Comparison of ENCODE assay signal across 1 cellular context in genomic region chr2:3523551-3524041, GRCh38.
TF ChIP-seq lines count a peak whose summit lies in the region.

No MANE protein-coding gene starts in this region.

TF ChIP-seq in K562, 482 proteins besides CTCF, POLR2A, EP300 and RAD21 (continues in another document):
- peak in 1 of 2 experiments; percentile 22; a peak in 1 of 4 replicates for TF ChIP-seq KDM1A (IDR thresholded peaks at IDR 0.05)
- peak; percentile 79 for TF ChIP-seq NFE2 (IDR thresholded peaks at IDR 0.05; ENCODE audit: low read depth)
- TF ChIP-seq MEIS2 (IDR thresholded peaks at IDR 0.05; ENCODE audit: partially characterized antibody) = peak; percentile 26
- 0 out of 2 replicates have a peak, but pooled peaks have one; percentile 35 for TF ChIP-seq KAT7 (CRISPR knock-in tag; IDR thresholded peaks at IDR 0.05; ENCODE audit: borderline replicate concordance)
- TF ChIP-seq NONO (IDR thresholded peaks at IDR 0.05; ENCODE audit: low read depth in 2 of 2, low read length in 1 of 2) = no peak
- TF ChIP-seq, protein P1, sequence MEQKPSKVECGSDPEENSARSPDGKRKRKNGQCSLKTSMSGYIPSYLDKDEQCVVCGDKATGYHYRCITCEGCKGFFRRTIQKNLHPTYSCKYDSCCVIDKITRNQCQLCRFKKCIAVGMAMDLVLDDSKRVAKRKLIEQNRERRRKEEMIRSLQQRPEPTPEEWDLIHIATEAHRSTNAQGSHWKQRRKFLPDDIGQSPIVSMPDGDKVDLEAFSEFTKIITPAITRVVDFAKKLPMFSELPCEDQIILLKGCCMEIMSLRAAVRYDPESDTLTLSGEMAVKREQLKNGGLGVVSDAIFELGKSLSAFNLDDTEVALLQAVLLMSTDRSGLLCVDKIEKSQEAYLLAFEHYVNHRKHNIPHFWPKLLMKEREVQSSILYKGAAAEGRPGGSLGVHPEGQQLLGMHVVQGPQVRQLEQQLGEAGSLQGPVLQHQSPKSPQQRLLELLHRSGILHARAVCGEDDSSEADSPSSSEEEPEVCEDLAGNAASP (IDR thresholded peaks at IDR 0.05) = no peak
- peak; percentile 66 for TF ChIP-seq MAFG (tag; conservative IDR thresholded peaks at IDR 0.05)
- no peak for TF ChIP-seq EWSR1 (IDR thresholded peaks at IDR 0.05; ENCODE audit: borderline replicate concordance, low read depth, partially characterized antibody)
- TF ChIP-seq ZNF184 (CRISPR knock-in tag; IDR thresholded peaks at IDR 0.05) = no peak
- no peak for TF ChIP-seq GTF2F1 (IDR thresholded peaks at IDR 0.05; ENCODE audit: low read depth, low read length)
- TF ChIP-seq, protein P2, sequence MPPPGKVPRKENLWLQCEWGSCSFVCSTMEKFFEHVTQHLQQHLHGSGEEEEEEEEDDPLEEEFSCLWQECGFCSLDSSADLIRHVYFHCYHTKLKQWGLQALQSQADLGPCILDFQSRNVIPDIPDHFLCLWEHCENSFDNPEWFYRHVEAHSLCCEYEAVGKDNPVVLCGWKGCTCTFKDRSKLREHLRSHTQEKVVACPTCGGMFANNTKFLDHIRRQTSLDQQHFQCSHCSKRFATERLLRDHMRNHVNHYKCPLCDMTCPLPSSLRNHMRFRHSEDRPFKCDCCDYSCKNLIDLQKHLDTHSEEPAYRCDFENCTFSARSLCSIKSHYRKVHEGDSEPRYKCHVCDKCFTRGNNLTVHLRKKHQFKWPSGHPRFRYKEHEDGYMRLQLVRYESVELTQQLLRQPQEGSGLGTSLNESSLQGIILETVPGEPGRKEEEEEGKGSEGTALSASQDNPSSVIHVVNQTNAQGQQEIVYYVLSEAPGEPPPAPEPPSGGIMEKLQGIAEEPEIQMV (tag; conservative IDR thresholded peaks at IDR 0.05; ENCODE audit: low read depth) = no peak
- no peak for TF ChIP-seq CEBPG (CRISPR knock-in tag; IDR thresholded peaks at IDR 0.05)
- TF ChIP-seq CEBPG (tag; conservative IDR thresholded peaks at IDR 0.05 in 1 of 2, IDR thresholded peaks at IDR 0.05 in 1 of 2) = no peak
- no peak for TF ChIP-seq NCOA4 (IDR thresholded peaks at IDR 0.05; ENCODE audit: partially characterized antibody)
- no peak for TF ChIP-seq TEAD4 (IDR thresholded peaks at IDR 0.05; ENCODE audit: low read length)
- TF ChIP-seq TEAD4 (CRISPR knock-in tag; IDR thresholded peaks at IDR 0.05; ENCODE audit: borderline replicate concordance) = no peak
- TF ChIP-seq HMG20A (CRISPR knock-in tag; conservative IDR thresholded peaks at IDR 0.05) = no peak
- peak; percentile 66; the same call in 1 of the 2 replicates for TF ChIP-seq FOXJ2 (tag; IDR thresholded peaks at IDR 0.05)
- TF ChIP-seq HMG20B (CRISPR knock-in tag; IDR thresholded peaks at IDR 0.05) = no peak
- TF ChIP-seq HMGN3 (IDR thresholded peaks at IDR 0.05; ENCODE audit: borderline replicate concordance, extremely low read depth, insufficient read length, low read depth, low read length) = no peak
- 0 out of 4 replicates have a peak, but pooled peaks of 1 of the 2 experiments have one; percentile 52 for TF ChIP-seq RCOR1 (IDR thresholded peaks at IDR 0.05; ENCODE audit: borderline replicate concordance in 1 of 2, low read depth in 2 of 2, low read length in 2 of 2)
- TF ChIP-seq, protein P3, sequence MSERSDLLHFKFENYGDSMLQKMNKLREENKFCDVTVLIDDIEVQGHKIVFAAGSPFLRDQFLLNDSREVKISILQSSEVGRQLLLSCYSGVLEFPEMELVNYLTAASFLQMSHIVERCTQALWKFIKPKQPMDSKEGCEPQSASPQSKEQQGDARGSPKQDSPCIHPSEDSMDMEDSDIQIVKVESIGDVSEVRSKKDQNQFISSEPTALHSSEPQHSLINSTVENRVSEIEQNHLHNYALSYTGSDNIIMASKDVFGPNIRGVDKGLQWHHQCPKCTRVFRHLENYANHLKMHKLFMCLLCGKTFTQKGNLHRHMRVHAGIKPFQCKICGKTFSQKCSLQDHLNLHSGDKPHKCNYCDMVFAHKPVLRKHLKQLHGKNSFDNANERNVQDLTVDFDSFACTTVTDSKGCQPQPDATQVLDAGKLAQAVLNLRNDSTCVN (CRISPR knock-in tag; IDR thresholded peaks at IDR 0.05) = no peak
- TF ChIP-seq PBX2 (CRISPR knock-in tag; IDR thresholded peaks at IDR 0.05; ENCODE audit: low read depth) = no peak
- 0 out of 2 replicates have a peak, but pooled peaks have one; percentile 9 for TF ChIP-seq PBX2 (tag; conservative IDR thresholded peaks at IDR 0.05; ENCODE audit: low read depth)
- TF ChIP-seq USF1 (CRISPR knock-in tag; IDR thresholded peaks at IDR 0.05) = no peak
- TF ChIP-seq PTRF (tag; IDR thresholded peaks at IDR 0.05) = no peak
- 0 out of 2 replicates have a peak, but pooled peaks have one; percentile 11 for TF ChIP-seq ZNF584 (CRISPR knock-in tag; IDR thresholded peaks at IDR 0.05; ENCODE audit: low read depth)
- TF ChIP-seq HES1 (IDR thresholded peaks at IDR 0.05; ENCODE audit: low read depth) = no peak
- TF ChIP-seq PRMT5 (CRISPR knock-in tag; IDR thresholded peaks at IDR 0.05) = no peak
- TF ChIP-seq FOXM1 (IDR thresholded peaks at IDR 0.05; ENCODE audit: low read depth) = no peak
- TF ChIP-seq FOXM1 (CRISPR knock-in tag; IDR thresholded peaks at IDR 0.05; ENCODE audit: low read depth) = no peak
- TF ChIP-seq ZNF174 (CRISPR knock-in tag; IDR thresholded peaks at IDR 0.05) = no peak
- TF ChIP-seq MLLT1 (IDR thresholded peaks at IDR 0.05) = no peak
- no peak for TF ChIP-seq MNT (conservative IDR thresholded peaks at IDR 0.05)
- no peak for TF ChIP-seq SETDB1 (IDR thresholded peaks at IDR 0.05; ENCODE audit: low read length)
- no peak for TF ChIP-seq ZNF347 (CRISPR knock-in tag; IDR thresholded peaks at IDR 0.05; ENCODE audit: low read depth)
- 0 out of 4 replicates have a peak, but pooled peaks of 1 of the 2 experiments have one; percentile 37 for TF ChIP-seq FOXK2 (conservative IDR thresholded peaks at IDR 0.05 in 1 of 2, IDR thresholded peaks at IDR 0.05 in 1 of 2; ENCODE audit: low read depth in 2 of 2)
- TF ChIP-seq ZNF639 (CRISPR knock-in tag; conservative IDR thresholded peaks at IDR 0.05 in 1 of 2, IDR thresholded peaks at IDR 0.05 in 1 of 2) = no peak
- TF ChIP-seq ZNF57 (CRISPR knock-in tag; IDR thresholded peaks at IDR 0.05) = no peak
- TF ChIP-seq ZNF75A (CRISPR knock-in tag; IDR thresholded peaks at IDR 0.05) = no peak
- TF ChIP-seq, protein P4, sequence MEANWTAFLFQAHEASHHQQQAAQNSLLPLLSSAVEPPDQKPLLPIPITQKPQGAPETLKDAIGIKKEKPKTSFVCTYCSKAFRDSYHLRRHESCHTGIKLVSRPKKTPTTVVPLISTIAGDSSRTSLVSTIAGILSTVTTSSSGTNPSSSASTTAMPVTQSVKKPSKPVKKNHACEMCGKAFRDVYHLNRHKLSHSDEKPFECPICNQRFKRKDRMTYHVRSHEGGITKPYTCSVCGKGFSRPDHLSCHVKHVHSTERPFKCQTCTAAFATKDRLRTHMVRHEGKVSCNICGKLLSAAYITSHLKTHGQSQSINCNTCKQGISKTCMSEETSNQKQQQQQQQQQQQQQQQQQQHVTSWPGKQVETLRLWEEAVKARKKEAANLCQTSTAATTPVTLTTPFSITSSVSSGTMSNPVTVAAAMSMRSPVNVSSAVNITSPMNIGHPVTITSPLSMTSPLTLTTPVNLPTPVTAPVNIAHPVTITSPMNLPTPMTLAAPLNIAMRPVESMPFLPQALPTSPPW (CRISPR knock-in tag; IDR thresholded peaks at IDR 0.05) = peak; percentile 16; the same call in 1 of the 2 replicates
- peak; percentile 70 for TF ChIP-seq MAFK (IDR thresholded peaks at IDR 0.05; ENCODE audit: low read length)
- no peak for TF ChIP-seq TRIM28 (IDR thresholded peaks at IDR 0.05)
- peak; percentile 74 for TF ChIP-seq ZNF316 (IDR thresholded peaks at IDR 0.05)
- TF ChIP-seq CBX3 (IDR thresholded peaks at IDR 0.05; ENCODE audit: borderline replicate concordance in 1 of 2, low read length in 2 of 2) = no peak
- TF ChIP-seq SNRNP70 (optimal IDR thresholded peaks at IDR 0.05; ENCODE audit: low read depth, low read length) = no peak
- no peak for TF ChIP-seq ZNF23 (CRISPR knock-in tag; IDR thresholded peaks at IDR 0.05)
- TF ChIP-seq ARID2 (IDR thresholded peaks at IDR 0.05) = no peak
- TF ChIP-seq ZNF143 (CRISPR knock-in tag; IDR thresholded peaks at IDR 0.05) = no peak
- no peak for TF ChIP-seq CREB1 (IDR thresholded peaks at IDR 0.05)
- TF ChIP-seq CREB1 (CRISPR knock-in tag; IDR thresholded peaks at IDR 0.05) = no peak
- peak; percentile 70 for TF ChIP-seq C11orf30 (IDR thresholded peaks at IDR 0.05; ENCODE audit: low read depth)
- TF ChIP-seq MEF2A (IDR thresholded peaks at IDR 0.05; ENCODE audit: control insufficient read depth, low read depth, low read length) = no peak
- peak; percentile 51 for TF ChIP-seq DPF2 (IDR thresholded peaks at IDR 0.05)
- no peak for TF ChIP-seq MAX (CRISPR knock-in tag; IDR thresholded peaks at IDR 0.05)
- no peak for TF ChIP-seq ZNF239 (CRISPR knock-in tag; IDR thresholded peaks at IDR 0.05)
- TF ChIP-seq MAFF (IDR thresholded peaks at IDR 0.05; ENCODE audit: low read length) = peak; percentile 67
- TF ChIP-seq NFE2L1 (tag; IDR thresholded peaks at IDR 0.05; ENCODE audit: borderline replicate concordance, low read depth) = 0 out of 2 replicates have a peak, but pooled peaks have one; percentile 9
- no peak for TF ChIP-seq RBM22 (IDR thresholded peaks at IDR 0.05; ENCODE audit: low read depth, low read length, poor library complexity, severe bottlenecking)
- no peak for TF ChIP-seq ZNF121 (CRISPR knock-in tag; conservative IDR thresholded peaks at IDR 0.05)
- TF ChIP-seq L3MBTL2 (IDR thresholded peaks at IDR 0.05) = no peak
- TF ChIP-seq NR2C1 (IDR thresholded peaks at IDR 0.05) = no peak
- TF ChIP-seq NR2C1 (tag; IDR thresholded peaks at IDR 0.05) = no peak
- TF ChIP-seq ZNF232 (CRISPR knock-in tag; IDR thresholded peaks at IDR 0.05) = no peak
- peak; percentile 33; the same call in 1 of the 2 replicates for TF ChIP-seq FOSL1 (tag; conservative IDR thresholded peaks at IDR 0.05)
